Comparison of ENCODE assay signal across 8 cellular contexts in genomic region chr3:9769426-9770275, GRCh38. TPM values are rescaled to one million over a fixed set of nuclear protein-coding genes. Genes with fewer than 3 reads are reported as not detected.
DNase-seq lines count a peak whose midpoint lies in the region; ATAC-seq and TF ChIP-seq lines count a peak whose summit lies in the region.

Gene CAMK1, minus strand, starts transcription at chr3:9769947. Its CDS starts 2,198 bp downstream, at chr3:9767749.

- H3K4me1 ChIP-seq in ascending aorta = peaks cover 0 to 25% of the 10 kb centered on the region in 2 donors

- no peaks in the 10 kb centered on the region for H3K27me3 ChIP-seq in ascending aorta

- ATAC-seq in HG03442 (IDR thresholded peaks at IDR 0.05; ENCODE audit: unreplicated experiment) = peak; percentile 74
- peak; percentile 95 for ATAC-seq in left ventricle myocardium superior
- no peak for ATAC-seq in HG03460 (IDR thresholded peaks at IDR 0.05; ENCODE audit: unreplicated experiment)

- no peak for TF ChIP-seq CTCF in ascending aorta (IDR thresholded peaks at IDR 0.05)

- peak within 1 kb of the TSS; percentile 73 to 92 for H3K4me3 ChIP-seq in ascending aorta

- peak within 1 kb of the TSS; percentile 81 to 88 for H3K27ac ChIP-seq in ascending aorta

- DNase-seq in NCI-H2196 (lab: John Stamatoyannopoulos, UW; ENCODE audit: unreplicated experiment) = peak; percentile 42
- no peak for DNase-seq in NCI-H2196 treated with DMSO at 0.1 percent for 48 hours (lab: John Stamatoyannopoulos, UW; ENCODE audit: unreplicated experiment)
- peak; percentile 43 to 91 for DNase-seq in ascending aorta (ENCODE audit: low spot score in 2 of 2)
- DNase-seq in left ventricle myocardium superior = peak; percentile 92
- peak; percentile 38 to 97 (median 83) for DNase-seq in posterior cingulate gyrus

- no peaks in the 10 kb centered on the region for H3K9me3 ChIP-seq in ascending aorta

- intact Hi-C loops in T-helper 1 cell treated with Interleukin-12 subunit alpha and Interleukin-12 subunit beta and Interleukin-4 antibody, amounts not matched to agents 30 ng/mL and 1 ng/mL, for 36 hours (cut with micrococcal nuclease) = loop anchor here (1.0 kb wide), 3 partner anchors 10 to 23 kb away; partner anchors contain the start of gene TADA3
- intact Hi-C loops in ascending aorta (cut with DNase I) = loop anchor here (1.0 kb wide), 3 partner anchors 20 to 38 kb away; partner anchors contain the start of genes BRPF1, OGG1 and TADA3
- intact Hi-C loops in left ventricle myocardium superior (cut with micrococcal nuclease) = no loop called here
- intact Hi-C loops in posterior cingulate gyrus (cut with DNase I) = no loop called here

- peaks cover 8 to 13% of the 10 kb centered on the region in 2 donors for H3K36me3 ChIP-seq in ascending aorta

RNA-seq across cellular contexts. Expression of gene CAMK1, which starts in this region (rescaled TPM):
- total RNA-seq in T-helper 1 cell treated with Interleukin-12 subunit alpha and Interleukin-12 subunit beta and Interleukin-4 antibody, amounts not matched to agents 30 ng/mL and 1 ng/mL, for 36 hours = 22.6 and 26.2 TPM in 2 replicates
- total RNA-seq in ascending aorta (82.9 TPM), left ventricle myocardium superior (11.7 TPM)

Comparison
In these comparisons a context has a peak if more than half of its experiments do, and no peak if none do; other contexts are left out.
1. intact Hi-C loops: an anchor here in T-helper 1 cell treated with Interleukin-12 subunit alpha and Interleukin-12 subunit beta and Interleukin-4 antibody, amounts not matched to agents 30 ng/mL and 1 ng/mL, for 36 hours (1.0 kb wide) and ascending aorta (1.0 kb wide); none called in left ventricle myocardium superior and posterior cingulate gyrus.